29 cellular contexts compared by ENCODE assay signal in the genomic region with DNA sequence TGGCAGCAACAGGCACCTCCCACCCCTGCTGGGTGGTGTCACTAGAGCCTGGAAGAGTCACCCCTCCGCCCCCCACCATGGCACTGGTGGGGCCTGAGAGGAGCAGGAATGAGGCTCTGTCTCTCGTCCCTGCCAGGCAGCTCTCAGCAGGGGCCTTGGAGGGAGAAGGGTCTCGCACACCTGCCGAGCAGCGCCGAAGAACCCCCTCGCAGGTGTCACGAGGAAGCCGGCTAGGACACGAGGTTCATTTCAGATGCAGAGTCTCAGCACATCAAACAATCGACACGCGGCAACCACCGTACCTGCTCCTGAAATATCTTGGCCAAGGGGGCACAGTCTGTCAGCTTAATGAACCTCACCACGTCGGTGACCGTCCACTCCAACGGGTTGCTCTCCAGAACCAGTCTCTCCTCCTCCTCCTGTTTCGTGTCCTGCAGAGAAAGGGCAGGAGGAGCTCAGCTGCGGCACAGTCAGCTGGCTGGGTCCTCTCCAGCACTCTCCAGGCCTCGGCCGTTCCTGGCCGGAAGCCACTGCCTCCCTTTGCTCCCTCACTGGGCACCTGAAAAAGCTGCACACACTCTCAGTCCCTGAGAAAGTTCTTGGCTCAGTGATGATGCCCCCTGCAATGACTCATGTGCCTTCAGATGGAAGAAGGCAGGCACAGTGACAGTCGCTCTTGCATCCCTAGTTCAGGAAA.
DNase-seq lines count a peak whose midpoint lies in the region; ATAC-seq and TF ChIP-seq lines count a peak whose summit lies in the region.
"Had no signal": no experiment of that assay in that cellular context is flagged by ENCODE, and none has a peak within 500 bp of the region (broad histone marks: within the 10 kb centered on the region; RNA-seq: fewer than 3 reads in every experiment).

No MANE protein-coding gene starts in this region.

- WGBS in heart left ventricle, 4 donors = 84 to 90% (median 88%) methylated on average over 23 to 24 of the region's 24 CpGs

- H3K4me1 ChIP-seq in heart left ventricle = peaks cover 0 to 8% (median 0%) of the 10 kb centered on the region in 12 donors
- H3K4me1 ChIP-seq: tibial nerve had no signal

- peaks cover 0 to 2% (median 0%) of the 10 kb centered on the region in 7 donors for H3K9me3 Mint-ChIP-seq in CD14-positive monocyte
- peaks cover 3% of the 10 kb centered on the region for H3K9me3 Mint-ChIP-seq in endothelial cell (ENCODE audit: unreplicated experiment)
- H3K9me3 Mint-ChIP-seq: immature natural killer cell had no signal

- peaks cover 7% of the 10 kb centered on the region for H3K4me1 Mint-ChIP-seq in CD14-positive monocyte
- H3K4me1 Mint-ChIP-seq in endothelial cell (ENCODE audit: unreplicated experiment) = peaks cover 5% of the 10 kb centered on the region

- H3K27me3 Mint-ChIP-seq in CD14-positive monocyte (ENCODE audit: low read depth in 3 of 3) = peaks cover 0 to 2% (median 0%) of the 10 kb centered on the region in 3 donors
- H3K27me3 Mint-ChIP-seq in endothelial cell (ENCODE audit: unreplicated experiment) = peaks cover 3% of the 10 kb centered on the region

- DNase-seq in CD14-positive monocyte (ENCODE audit: low spot score) (no peak), anterior cingulate cortex (lab: John Stamatoyannopoulos, UW) (peak in 35 of 58 donors; percentile 2 to 60 (median 25)), heart left ventricle (peak in 3 of 5 donors; percentile 28 to 66 (median 60)), pons (ENCODE audit: low spot score) (peak; percentile 57), endothelial cell (ENCODE audit: low spot score) (no peak), SKM-1 (lab: John Stamatoyannopoulos, UW; ENCODE audit: unreplicated experiment) (no peak), NCI-H2029 treated with DMSO at 0.1 percent for 48 hours (lab: John Stamatoyannopoulos, UW) (no peak)
- DNase-seq: ACHN; activated effector memory CD4-positive, alpha-beta T cell treated with Interleukin-2 at 50 U/mL for 16 hours; cortex of kidney; DMS153; foreskin fibroblast; immature natural killer cell; left cardiac atrium; mammary epithelial cell; NCI-H1436; NCI-H226; NCI-H69; nephron progenitor cell; PC-3; SK-N-SH; stimulated activated CD8-positive, alpha-beta memory T cell treated with anti-CD3 and anti-CD28 coated beads, Interleukin-4, amount 100 ng/mL, for 48 hours; stomach; T-helper 2 cell had no signal

- no peak for TF ChIP-seq POLR2A in heart left ventricle (IDR thresholded peaks at IDR 0.05)

- no peaks in the 10 kb centered on the region for H3K27me3 ChIP-seq in heart left ventricle
- H3K27me3 ChIP-seq: stomach, tibial nerve had no signal

- H3K4me3 ChIP-seq in heart left ventricle = no peak overlapping the region
- H3K4me3 ChIP-seq: stomach, tibial nerve had no signal

- TF ChIP-seq CTCF in CD14-positive monocyte (IDR thresholded peaks at IDR 0.05) = no peak
- TF ChIP-seq CTCF in heart left ventricle (IDR thresholded peaks at IDR 0.05) = no peak
- TF ChIP-seq CTCF in endothelial cell (IDR thresholded peaks at IDR 0.05; ENCODE audit: unreplicated experiment) = no peak

- H3K4me3 Mint-ChIP-seq in CD14-positive monocyte (no peak overlapping the region), endothelial cell (ENCODE audit: unreplicated experiment) (no peak overlapping the region)
- H3K4me3 Mint-ChIP-seq: immature natural killer cell, nephron progenitor cell had no signal

- no peaks in the 10 kb centered on the region for H3K9me3 ChIP-seq in heart left ventricle
- H3K9me3 ChIP-seq: SK-N-SH, stomach, tibial nerve had no signal

- H3K36me3 Mint-ChIP-seq in CD14-positive monocyte = peaks cover 68 to 87% of the 10 kb centered on the region in 2 donors
- peaks cover 40% of the 10 kb centered on the region for H3K36me3 Mint-ChIP-seq in endothelial cell (ENCODE audit: low read depth, unreplicated experiment)

- H3K27ac ChIP-seq in heart left ventricle = no peak overlapping the region
- H3K27ac ChIP-seq: parathyroid adenoma, stomach, tibial nerve had no signal

- H3K36me3 ChIP-seq in heart left ventricle = peaks cover 0 to 95% (median 76%) of the 10 kb centered on the region in 9 donors

- intact Hi-C loops in CD14-positive monocyte (cut with micrococcal nuclease) (no loop called here), heart left ventricle (cut with DNase I) (no loop called here)

- H3K27ac Mint-ChIP-seq in CD14-positive monocyte = peak overlapping the region in 6 of 7 donors; percentile 21 to 73 (median 58)
- no peak overlapping the region for H3K27ac Mint-ChIP-seq in endothelial cell (ENCODE audit: unreplicated experiment)
- H3K27ac Mint-ChIP-seq: immature natural killer cell, nephron progenitor cell had no signal

- ATAC-seq in heart left ventricle = peak; percentile 81 to 96 (median 88)
- ATAC-seq: activated naive CD4-positive, alpha-beta T cell treated with anti-CD3 and anti-CD28 coated beads, Interleukin-2, amount 50 U/mL, for 72 hours; esophagus mucosa; PC-3; sciatic nerve had no signal

Comparison
In these comparisons a context has a peak if more than half of its experiments do, and no peak if none do; other contexts are left out.
1. DNase-seq: peak in anterior cingulate cortex (35 of 58), heart left ventricle (3 of 5) and pons (single experiment); none in CD14-positive monocyte (single experiment), endothelial cell (single experiment), SKM-1 (single experiment) and NCI-H2029 treated with DMSO at 0.1 percent for 48 hours (single experiment).